8 cellular contexts compared by ENCODE assay signal in genomic region chr12:50825372-50825838, GRCh38. TPM values are rescaled to one million over a fixed set of nuclear protein-coding genes. Genes with fewer than 3 reads are reported as not detected.
A peak's percentile ranks its signal among the peaks of the same experiment; 100 is the strongest.
DNase-seq lines count a peak whose midpoint lies in the region; ATAC-seq and TF ChIP-seq lines count a peak whose summit lies in the region.

No MANE protein-coding gene starts in this region.

- TF ChIP-seq CTCF in DND-41 (IDR thresholded peaks at IDR 0.05; ENCODE audit: borderline replicate concordance, extremely low read depth, low read length, poor library complexity, severe bottlenecking) = peak; percentile 61

- H3K9ac ChIP-seq in DND-41 (ENCODE audit: low read depth, low read length) (no peak overlapping the region), SK-N-MC (ENCODE audit: insufficient read length) (peak overlapping the region; percentile 60)

- no peaks in the 10 kb centered on the region for H3K79me2 ChIP-seq in DND-41 (ENCODE audit: insufficient read depth, low read length)

- H2AFZ ChIP-seq in DND-41 (ENCODE audit: low read depth, low read length) = no peak overlapping the region

- H3K9me3 ChIP-seq in DND-41 (ENCODE audit: insufficient read depth, low read length, severe bottlenecking) = no peaks in the 10 kb centered on the region
- H3K9me3 ChIP-seq in SK-N-MC (ENCODE audit: low read depth, low read length) = no peaks in the 10 kb centered on the region

- peaks cover 0 to 9% (median 8%) of the 10 kb centered on the region in 4 donors for H3K4me1 Mint-ChIP-seq in naive thymus-derived CD8-positive, alpha-beta T cell

- H3K4me1 ChIP-seq in DND-41 (ENCODE audit: insufficient read depth, low read length) = no peaks in the 10 kb centered on the region

- H3K36me3 ChIP-seq in DND-41 (ENCODE audit: insufficient read depth, low read length) (no peaks in the 10 kb centered on the region), SK-N-MC (ENCODE audit: insufficient read depth, low read length) (no peaks in the 10 kb centered on the region)

- no peaks in the 10 kb centered on the region for H3K27me3 ChIP-seq in DND-41 (ENCODE audit: insufficient read depth, low read length, poor library complexity)

- no peaks in the 10 kb centered on the region for H3K36me3 Mint-ChIP-seq in naive thymus-derived CD8-positive, alpha-beta T cell

- no peaks in the 10 kb centered on the region for H3K27me3 Mint-ChIP-seq in naive thymus-derived CD8-positive, alpha-beta T cell

- peak overlapping the region; percentile 64 to 98 (median 92) for H3K27ac Mint-ChIP-seq in naive thymus-derived CD8-positive, alpha-beta T cell

- H3K4me3 ChIP-seq in DND-41 (ENCODE audit: low read depth in 1 of 2, low read length in 2 of 2) = no peak overlapping the region
- peak overlapping the region; percentile 47; the same call in 1 of the 2 replicates for H3K4me3 ChIP-seq in SK-N-MC

- no peaks in the 10 kb centered on the region for H3K9me3 Mint-ChIP-seq in naive thymus-derived CD8-positive, alpha-beta T cell

- DNase-seq in DND-41 = no peak
- peak; percentile 64 to 80 for DNase-seq in Kasumi-1 (lab: John Stamatoyannopoulos, UW)
- DNase-seq in SK-N-MC (ENCODE audit: low read depth, low spot score) = peak; percentile 73
- no peak for DNase-seq in epithelial cell of prostate (ENCODE audit: low read depth, low spot score)
- peak in 3 of 10 donors; percentile 56 to 72 (median 70) for DNase-seq in naive thymus-derived CD8-positive, alpha-beta T cell
- DNase-seq in activated CD8-positive, alpha-beta memory T cell treated with anti-CD3 and anti-CD28 coated beads, Interleukin-2, amount 50 U/mL, for 4 hours = no peak

- H3K4me3 Mint-ChIP-seq in naive thymus-derived CD8-positive, alpha-beta T cell = peak overlapping the region in 2 of 10 donors; percentile 7

- peak; percentile 80 for ATAC-seq in DND-41 (ENCODE audit: insufficient read depth, low read depth)
- peak; percentile 92 to 94 for ATAC-seq in naive thymus-derived CD8-positive, alpha-beta T cell
- no peak for ATAC-seq in HG02884 (IDR thresholded peaks at IDR 0.05; ENCODE audit: unreplicated experiment)
- ATAC-seq in HG03095 (IDR thresholded peaks at IDR 0.05; ENCODE audit: unreplicated experiment) = no peak

- H4K20me1 ChIP-seq in DND-41 (ENCODE audit: insufficient read depth, low read length) = no peaks in the 10 kb centered on the region

- H3K4me2 ChIP-seq in DND-41 (ENCODE audit: insufficient read depth, low read length) = no peak overlapping the region

- POLR2A ChIA-PET in naive thymus-derived CD8-positive, alpha-beta T cell (lab: Charles Lee) = interaction anchor here (0.8 to 1.6 kb wide), 6 partner anchors 61 to 500 kb away, joined by 3 to 7 read pairs (median 5); partner anchors contain the start of gene SLC11A2

- no peak overlapping the region for H3K27ac ChIP-seq in DND-41 (ENCODE audit: low read length)
- peak overlapping the region; percentile 70 for H3K27ac ChIP-seq in SK-N-MC
- H3K27ac ChIP-seq in epithelial cell of prostate = peak overlapping the region; percentile 3

RNA-seq across cellular contexts. Expression of gene TMPRSS12, which starts 17.3 kb away (rescaled TPM):
- not detected for total RNA-seq in naive thymus-derived CD8-positive, alpha-beta T cell
- not detected for polyA plus RNA-seq in naive thymus-derived CD8-positive, alpha-beta T cell

Comparison
In these comparisons a context has a peak if more than half of its experiments do, and no peak if none do; other contexts are left out.
1. ATAC-seq: peak in DND-41 (single experiment) and naive thymus-derived CD8-positive, alpha-beta T cell (2 of 2); none in HG02884 (single experiment) and HG03095 (single experiment).
2. DNase-seq: peak in Kasumi-1 (2 of 2) and SK-N-MC (single experiment); none in DND-41 (single experiment), epithelial cell of prostate (single experiment) and activated CD8-positive, alpha-beta memory T cell treated with anti-CD3 and anti-CD28 coated beads, Interleukin-2, amount 50 U/mL, for 4 hours (single experiment).